In genomic region chr10:97030894-97031293, GRCh38 we compare ENCODE assay signal across 16 cellular contexts.
DNase-seq lines count a peak whose midpoint lies in the region; ATAC-seq and TF ChIP-seq lines count a peak whose summit lies in the region.
"Had no signal": no experiment of that assay in that cellular context is flagged by ENCODE, and none has a peak within 500 bp of the region (broad histone marks: within the 10 kb centered on the region; RNA-seq: fewer than 3 reads in every experiment).

No MANE protein-coding gene starts in this region.

- TF ChIP-seq CTCF in WTC11 (IDR thresholded peaks at IDR 0.05): no peak
- TF ChIP-seq CTCF in neural progenitor cell (IDR thresholded peaks at IDR 0.05): no peak
- no peak for TF ChIP-seq CTCF in SK-N-SH (IDR thresholded peaks at IDR 0.05)

- POLR2A ChIA-PET in WTC11 (lab: Charles Lee) (no interaction called here), SK-N-SH (lab: Yijun Ruan, JAX) (no interaction called here)

- H2AFZ ChIP-seq in neural progenitor cell (replicated peaks) (peak overlapping the region; percentile 57), SK-N-SH (ENCODE audit: low read depth) (no peak overlapping the region)
- H2AFZ ChIP-seq: GM23248 had no signal

- CTCF ChIA-PET in WTC11 (lab: Charles Lee) (interaction anchor here (2.3 kb wide), 1 partner anchor 42 kb away, joined by 10 read pairs; no protein-coding TSS in a partner anchor), SK-N-SH (lab: Yijun Ruan, JAX) (interaction anchor here (1.0 to 12.0 kb wide), 3 partner anchors 10 to 178 kb away, joined by 3 to 184 read pairs (median 4); no protein-coding TSS in a partner anchor)

- no peaks in the 10 kb centered on the region for H3K9me3 ChIP-seq in neural progenitor cell (ENCODE audit: low read depth)
- H3K9me3 ChIP-seq in SK-N-SH: no peaks in the 10 kb centered on the region
- H3K9me3 ChIP-seq: BLaER1 treated with 17β-estradiol and CSF1 and Interleukin-3, amounts not matched to agents 10 nM and 100 nM had no signal

- H3F3A ChIP-seq in neural progenitor cell (ENCODE audit: low read depth): peaks cover 4% of the 10 kb centered on the region
- peaks cover under 1% of the 10 kb centered on the region for H3F3A ChIP-seq in SK-N-SH (replicated peaks; ENCODE audit: insufficient read depth)

- DNase-seq in ELF-1 (ENCODE audit: low read depth, low spot score) (peak; percentile 73), H7 (peak; percentile 43), WTC11 (ENCODE audit: low spot score) (no peak), neural progenitor cell (ENCODE audit: low spot score) (no peak), SK-N-SH (no peak)
- DNase-seq: Calu3; CD8-positive, alpha-beta T cell; DMS79 treated with DMSO at 0.1 percent for 48 hours; GM23248; HFFc6 had no signal

- H3K27ac ChIP-seq in neural progenitor cell (no peak overlapping the region), SK-N-SH (ENCODE audit: low read depth in 2 of 2, low read length in 1 of 2) (no peak overlapping the region)
- H3K27ac ChIP-seq: BLaER1 treated with 17β-estradiol and CSF1 and Interleukin-3, amounts not matched to agents 10 nM and 100 nM; GM23248 had no signal

- H3K9me2 ChIP-seq in SK-N-SH: no peaks in the 10 kb centered on the region

- H3K4me2 ChIP-seq in neural progenitor cell: no peak overlapping the region
- H3K4me2 ChIP-seq in SK-N-SH: no peak overlapping the region
- H3K4me2 ChIP-seq: BLaER1 treated with 17β-estradiol and CSF1 and Interleukin-3, amounts not matched to agents 10 nM and 100 nM had no signal

- H3K36me3 ChIP-seq in H7 (replicated peaks; ENCODE audit: control insufficient read depth, insufficient read depth, low read length): no peaks in the 10 kb centered on the region
- H3K36me3 ChIP-seq in neural progenitor cell: no peaks in the 10 kb centered on the region
- no peaks in the 10 kb centered on the region for H3K36me3 ChIP-seq in SK-N-SH (replicated peaks in 1 of 2; ENCODE audit: control insufficient read depth in 1 of 2, insufficient read depth in 2 of 2, low read length in 1 of 2)
- H3K36me3 ChIP-seq: BLaER1 treated with 17β-estradiol and CSF1 and Interleukin-3, amounts not matched to agents 10 nM and 100 nM had no signal

- 0% methylated on average over 2 of the region's 6 CpGs for WGBS in SK-N-SH (ENCODE audit: low lambda C conversion rate)

- no peaks in the 10 kb centered on the region for H3K9me3 Mint-ChIP-seq in WTC11
- H3K9me3 Mint-ChIP-seq in neural progenitor cell: no peaks in the 10 kb centered on the region
- no peaks in the 10 kb centered on the region for H3K9me3 Mint-ChIP-seq in activated T-helper 17 cell treated with anti-CD3 and anti-CD28 coated beads, Interleukin-2, amount 50 U/mL, for 72 hours
- H3K9me3 Mint-ChIP-seq: CD8-positive, alpha-beta T cell had no signal

- H3K4me1 Mint-ChIP-seq in WTC11 (peaks cover 33% of the 10 kb centered on the region), neural progenitor cell (peaks cover 9% of the 10 kb centered on the region)
- H3K4me1 Mint-ChIP-seq in activated T-helper 17 cell treated with anti-CD3 and anti-CD28 coated beads, Interleukin-2, amount 50 U/mL, for 72 hours: no peaks in the 10 kb centered on the region
- H3K4me1 Mint-ChIP-seq: B cell had no signal

- no peaks in the 10 kb centered on the region for H3K36me3 Mint-ChIP-seq in WTC11
- no peaks in the 10 kb centered on the region for H3K36me3 Mint-ChIP-seq in neural progenitor cell
- no peaks in the 10 kb centered on the region for H3K36me3 Mint-ChIP-seq in activated T-helper 17 cell treated with anti-CD3 and anti-CD28 coated beads, Interleukin-2, amount 50 U/mL, for 72 hours (ENCODE audit: low read depth)
- H3K36me3 Mint-ChIP-seq: CD8-positive, alpha-beta T cell had no signal

- TF ChIP-seq EP300 in SK-N-SH (IDR thresholded peaks at IDR 0.05; ENCODE audit: borderline replicate concordance in 1 of 2, low read depth in 1 of 2, low read length in 1 of 2): no peak

- no peak overlapping the region for H3K27ac Mint-ChIP-seq in WTC11
- no peak overlapping the region for H3K27ac Mint-ChIP-seq in neural progenitor cell
- no peak overlapping the region for H3K27ac Mint-ChIP-seq in activated T-helper 17 cell treated with anti-CD3 and anti-CD28 coated beads, Interleukin-2, amount 50 U/mL, for 72 hours
- H3K27ac Mint-ChIP-seq: B cell; CD8-positive, alpha-beta T cell; HFFc6 had no signal

- H3K4me3 Mint-ChIP-seq in WTC11: no peak overlapping the region
- H3K4me3 Mint-ChIP-seq in neural progenitor cell: no peak overlapping the region
- no peak overlapping the region for H3K4me3 Mint-ChIP-seq in activated T-helper 17 cell treated with anti-CD3 and anti-CD28 coated beads, Interleukin-2, amount 50 U/mL, for 72 hours
- H3K4me3 Mint-ChIP-seq: B cell; CD8-positive, alpha-beta T cell; HFFc6 had no signal

- H3K27me3 Mint-ChIP-seq in WTC11 (ENCODE audit: low read depth) (no peaks in the 10 kb centered on the region; the same call in 1 of the 2 replicates), neural progenitor cell (ENCODE audit: insufficient read depth, low read depth) (peaks cover 12% of the 10 kb centered on the region)
- peaks cover 8% of the 10 kb centered on the region for H3K27me3 Mint-ChIP-seq in activated T-helper 17 cell treated with anti-CD3 and anti-CD28 coated beads, Interleukin-2, amount 50 U/mL, for 72 hours

- no peaks in the 10 kb centered on the region for H3K79me2 ChIP-seq in neural progenitor cell (ENCODE audit: low read depth)
- no peaks in the 10 kb centered on the region for H3K79me2 ChIP-seq in SK-N-SH (ENCODE audit: insufficient read depth)

- peak; percentile 18; the same call in 1 of the 2 replicates for ATAC-seq in WTC11
- no peak for ATAC-seq in HG02571 (IDR thresholded peaks at IDR 0.05; ENCODE audit: unreplicated experiment)
- no peak for ATAC-seq in activated T-helper 17 cell treated with anti-CD3 and anti-CD28 coated beads, Interleukin-2, amount 50 U/mL, for 72 hours (replicated peaks)
- ATAC-seq: CD8-positive, alpha-beta T cell; GM12878; HCT116 had no signal

- H3K4me1 ChIP-seq in neural progenitor cell: peaks cover 14% of the 10 kb centered on the region
- H3K4me1 ChIP-seq in SK-N-SH (ENCODE audit: control insufficient read depth in 1 of 2, insufficient read depth in 2 of 2, low read depth in 1 of 2, low read length in 1 of 2): no peaks in the 10 kb centered on the region

- H3K9ac ChIP-seq in neural progenitor cell (no peak overlapping the region), SK-N-SH (no peak overlapping the region)
- H3K9ac ChIP-seq: GM23248 had no signal

- H4K20me1 ChIP-seq in neural progenitor cell (ENCODE audit: low read depth) (no peaks in the 10 kb centered on the region), SK-N-SH (ENCODE audit: insufficient read depth) (no peaks in the 10 kb centered on the region)

- no peak for TF ChIP-seq RAD21 in SK-N-SH (IDR thresholded peaks at IDR 0.05; ENCODE audit: low read length)

- no peaks in the 10 kb centered on the region for H3K27me3 ChIP-seq in H7 (ENCODE audit: control insufficient read depth, insufficient read depth, low read length)
- H3K27me3 ChIP-seq in neural progenitor cell: no peaks in the 10 kb centered on the region
- no peaks in the 10 kb centered on the region for H3K27me3 ChIP-seq in SK-N-SH (ENCODE audit: insufficient read depth)
- H3K27me3 ChIP-seq: BLaER1 treated with 17β-estradiol and CSF1 and Interleukin-3, amounts not matched to agents 10 nM and 100 nM had no signal

- H3K4me3 ChIP-seq in H7 (ENCODE audit: insufficient read depth, low read depth, low read length) (no peak overlapping the region), neural progenitor cell (no peak overlapping the region), SK-N-SH (ENCODE audit: low read depth in 2 of 2, low read length in 1 of 2) (no peak overlapping the region)
- H3K4me3 ChIP-seq: BLaER1 treated with 17β-estradiol and CSF1 and Interleukin-3, amounts not matched to agents 10 nM and 100 nM; GM12878; GM23248 had no signal

TF ChIP-seq in WTC11, 78 proteins besides CTCF, POLR2A, EP300 and RAD21 (continues in another document):
- TF ChIP-seq SMAD3 (CRISPR knock-in tag; IDR thresholded peaks at IDR 0.05; ENCODE audit: borderline replicate concordance) (no peak), GRHL2 (CRISPR knock-in tag; IDR thresholded peaks at IDR 0.05; ENCODE audit: insufficient replicate concordance, severe bottlenecking) (no peak), HMGXB4 (CRISPR knock-in tag; IDR thresholded peaks at IDR 0.05) (no peak), ESRRA (CRISPR knock-in tag; IDR thresholded peaks at IDR 0.05; ENCODE audit: borderline replicate concordance) (no peak)

TF ChIP-seq in SK-N-SH, 30 proteins besides CTCF, POLR2A, EP300 and RAD21 (continues in another document):
- TF ChIP-seq RXRA (IDR thresholded peaks at IDR 0.05; ENCODE audit: borderline replicate concordance, low read depth): no peak
- no peak for TF ChIP-seq FOXJ3 (CRISPR knock-in tag; IDR thresholded peaks at IDR 0.05)
- TF ChIP-seq TAF1 (IDR thresholded peaks at IDR 0.05; ENCODE audit: borderline replicate concordance, low read depth, low read length): no peak
- TF ChIP-seq IRF3 (IDR thresholded peaks at IDR 0.05; ENCODE audit: low read depth, low read length): no peak
- TF ChIP-seq MEF2A (IDR thresholded peaks at IDR 0.05; ENCODE audit: borderline replicate concordance, low read depth): no peak
- no peak for TF ChIP-seq GATA2 (CRISPR knock-in tag; IDR thresholded peaks at IDR 0.05)
- no peak for TF ChIP-seq ZBTB33 (IDR thresholded peaks at IDR 0.05; ENCODE audit: borderline replicate concordance, low read depth)
- no peak for TF ChIP-seq RCOR1 (IDR thresholded peaks at IDR 0.05; ENCODE audit: low read length)

Comparison
In these comparisons a context has a peak if more than half of its experiments do, and no peak if none do; other contexts are left out.
1. DNase-seq: peak in ELF-1 (single experiment) and H7 (single experiment); none in WTC11 (single experiment), neural progenitor cell (single experiment) and SK-N-SH (single experiment).